In the genomic region with DNA sequence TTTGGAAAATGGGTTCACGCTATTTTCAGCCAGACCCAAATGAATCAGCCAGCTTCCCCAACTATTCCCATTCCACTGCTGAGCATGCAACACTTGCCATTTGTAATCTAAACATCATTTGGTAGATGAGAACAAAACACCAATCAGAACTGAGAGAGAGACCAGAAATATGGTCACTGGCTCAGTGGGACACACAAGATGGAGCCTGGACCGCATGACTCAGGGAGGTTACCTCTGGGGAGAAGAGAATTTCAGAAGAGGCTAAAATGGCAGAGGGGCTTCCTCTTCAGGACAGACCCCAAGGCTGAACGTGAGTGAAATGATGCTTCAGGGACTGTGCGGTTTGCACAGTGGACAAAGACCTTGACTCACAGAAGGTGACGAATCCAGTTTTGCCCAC, we compare ENCODE assay signal across 28 cellular contexts.
"Had no signal": no experiment of that assay in that cellular context is flagged by ENCODE, and none has a peak within 500 bp of the region (broad histone marks: within the 10 kb centered on the region; RNA-seq: fewer than 3 reads in every experiment).

No MANE protein-coding gene starts in this region.

- H3K9me3 Mint-ChIP-seq: natural killer cell had no signal

- H3K4me1 Mint-ChIP-seq: nephron had no signal

- H3K27me3 ChIP-seq: neural progenitor cell, ovary, right lobe of liver, sigmoid colon, stomach, thyroid gland, tibial nerve, upper lobe of right lung, uterus had no signal

- ATAC-seq: natural killer cell; psoas muscle; right cardiac atrium; right lobe of liver; stimulated activated effector memory CD8-positive, alpha-beta T cell treated with anti-CD3 and anti-CD28 coated beads, Interleukin-12 subunit alpha, Interleukin-12 subunit beta, amount 100 ng/mL, for 72 hours; stimulated activated naive B cell treated with anti-CD40 and anti-IgM and Interleukin-4, amounts not matched to agents 10 μg/mL and 1 μg/mL and 100 μg/mL, for 72 hours; upper lobe of right lung had no signal

- H3K36me3 ChIP-seq: neural progenitor cell, ovary, right lobe of liver, sigmoid colon, stomach, thoracic aorta, thyroid gland, tibial nerve, upper lobe of right lung, uterus had no signal

- H3K9ac ChIP-seq: neural progenitor cell, parathyroid adenoma had no signal

- DNase-seq: natural killer cell; occipital lobe; ovary; posterior cingulate gyrus; psoas muscle; right cardiac atrium; right lobe of liver; sigmoid colon; small intestine; stimulated activated CD4-positive, alpha-beta T cell treated with anti-CD3 and anti-CD28 coated beads, Interleukin-15, amount 100 ng/mL, for 24 hours; stimulated activated CD4-positive, alpha-beta T cell treated with anti-CD3 and anti-CD28 coated beads, Interleukin-2, amount 100 ng/mL, for 24 hours; stimulated activated CD4-positive, alpha-beta T cell treated with anti-CD3 and anti-CD28 coated beads, Interleukin-2, amount 100 ng/mL, for 48 hours; stimulated activated CD4-positive, alpha-beta T cell treated with anti-CD3 and anti-CD28 coated beads, Interleukin-4, amount 100 ng/mL, for 24 hours; stimulated activated naive B cell treated with anti-CD40 and anti-IgM and Interleukin-4, amounts not matched to agents 10 μg/mL and 1 μg/mL and 100 μg/mL, for 72 hours; stimulated activated naive CD4-positive, alpha-beta T cell treated with Interleukin-2 at 50 U/mL for 16 hours; stomach; thyroid gland; upper lobe of right lung; uterus had no signal

- H2AFZ ChIP-seq: neural progenitor cell, parathyroid adenoma had no signal

- H3K4me3 Mint-ChIP-seq: natural killer cell; nephron; neural progenitor cell; stimulated activated effector memory CD8-positive, alpha-beta T cell treated with anti-CD3 and anti-CD28 coated beads, Interleukin-12 subunit alpha, Interleukin-12 subunit beta, amount 100 ng/mL, for 72 hours; stimulated activated naive B cell treated with anti-CD40 and anti-IgM and Interleukin-4, amounts not matched to agents 10 μg/mL and 1 μg/mL and 100 μg/mL, for 72 hours; stimulated activated naive CD8-positive, alpha-beta T cell treated with anti-CD3 and anti-CD28 coated beads, Interleukin-15, Interleukin-2, amounts not matched to agents 100 ng/mL and 50 ng/mL, for 24 hours; type B pancreatic cell had no signal

- H3K36me3 Mint-ChIP-seq: natural killer cell; neural progenitor cell; stimulated activated effector memory CD8-positive, alpha-beta T cell treated with anti-CD3 and anti-CD28 coated beads, Interleukin-12 subunit alpha, Interleukin-12 subunit beta, amount 100 ng/mL, for 72 hours; stimulated activated naive B cell treated with anti-CD40 and anti-IgM and Interleukin-4, amounts not matched to agents 10 μg/mL and 1 μg/mL and 100 μg/mL, for 72 hours; type B pancreatic cell had no signal

- H3K4me1 ChIP-seq: neural progenitor cell, parathyroid adenoma, psoas muscle, right lobe of liver, sigmoid colon, thyroid gland, tibial nerve, upper lobe of right lung, uterus had no signal

- H3K27ac Mint-ChIP-seq: natural killer cell; nephron; neural progenitor cell; progenitor cell of endocrine pancreas; stimulated activated effector memory CD8-positive, alpha-beta T cell treated with anti-CD3 and anti-CD28 coated beads, Interleukin-12 subunit alpha, Interleukin-12 subunit beta, amount 100 ng/mL, for 72 hours; stimulated activated naive B cell treated with anti-CD40 and anti-IgM and Interleukin-4, amounts not matched to agents 10 μg/mL and 1 μg/mL and 100 μg/mL, for 72 hours; stimulated activated naive CD8-positive, alpha-beta T cell treated with anti-CD3 and anti-CD28 coated beads, Interleukin-15, Interleukin-2, amounts not matched to agents 100 ng/mL and 50 ng/mL, for 24 hours; type B pancreatic cell had no signal

- H3K4me2 ChIP-seq: neural progenitor cell had no signal

- H3K9me3 ChIP-seq: ovary, psoas muscle, right lobe of liver, thoracic aorta, thyroid gland, upper lobe of right lung, uterus had no signal

- H3K27ac ChIP-seq: neural progenitor cell, ovary, parathyroid adenoma, psoas muscle, right lobe of liver, sigmoid colon, stomach, thoracic aorta, thyroid gland, tibial nerve, upper lobe of right lung, uterus had no signal

- H3K79me2 ChIP-seq: parathyroid adenoma had no signal

- FAIRE-seq: small intestine had no signal

- H3K27me3 Mint-ChIP-seq: progenitor cell of endocrine pancreas, type B pancreatic cell had no signal

- H3K4me3 ChIP-seq: neural progenitor cell, ovary, psoas muscle, right lobe of liver, sigmoid colon, stomach, thoracic aorta, thyroid gland, tibial nerve, upper lobe of right lung, uterus had no signal
